In the genomic region with DNA sequence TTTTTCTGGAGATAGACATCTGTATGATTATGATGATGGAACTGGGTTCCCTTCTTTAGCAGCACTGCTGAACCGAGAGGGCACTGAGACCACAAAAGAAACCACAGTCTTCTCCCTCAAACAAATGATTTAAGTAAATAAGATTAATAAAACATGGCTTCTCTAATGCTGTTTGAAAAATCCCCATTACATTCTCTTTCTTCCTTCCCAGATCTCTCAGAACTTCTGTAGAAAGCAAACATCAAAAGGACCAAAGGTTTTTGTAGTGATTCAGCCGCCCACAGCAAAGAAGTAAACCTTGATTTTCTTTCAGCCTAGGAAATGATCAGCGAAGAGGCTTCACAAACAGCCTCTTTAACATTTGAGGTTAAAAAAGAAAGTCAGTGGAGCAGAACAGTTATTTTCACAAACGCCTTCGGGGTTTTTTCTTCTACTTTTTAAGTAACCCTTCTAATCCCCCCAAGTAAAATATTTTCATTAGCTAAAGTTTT, we compare ENCODE assay signal across 9 cellular contexts.
DNase-seq lines count a peak whose midpoint lies in the region; ATAC-seq and TF ChIP-seq lines count a peak whose summit lies in the region.
"Had no signal": no experiment of that assay in that cellular context is flagged by ENCODE, and none has a peak within 500 bp of the region (broad histone marks: within the 10 kb centered on the region; RNA-seq: fewer than 3 reads in every experiment).

No MANE protein-coding gene starts in this region.

- no peak overlapping the region for H3K4me3 ChIP-seq in GM23338
- H3K4me3 ChIP-seq in MG63 = peak overlapping the region; percentile 21
- peak overlapping the region; percentile 0 for H3K4me3 ChIP-seq in choroid plexus epithelial cell (ENCODE audit: low read depth, low read length)
- no peak overlapping the region for H3K4me3 ChIP-seq in HAP-1

- H3K27ac ChIP-seq in GM23338 (ENCODE audit: low read depth) = no peak overlapping the region
- H3K27ac ChIP-seq: neutrophil had no signal

- H3K36me3 ChIP-seq in GM23338 (ENCODE audit: insufficient read depth) (no peaks in the 10 kb centered on the region), MG63 (no peaks in the 10 kb centered on the region), HAP-1 (replicated peaks) (no peaks in the 10 kb centered on the region)
- H3K36me3 ChIP-seq: neutrophil had no signal

- peak overlapping the region; percentile 7; the same call in 1 of the 2 replicates for H3K4me2 ChIP-seq in GM23338

- no peaks in the 10 kb centered on the region for H3K79me2 ChIP-seq in GM23338 (replicated peaks; ENCODE audit: insufficient read depth)

- H3K27me3 Mint-ChIP-seq in GM23338 (ENCODE audit: insufficient read depth, low read depth, poor library complexity) = peaks cover 2% of the 10 kb centered on the region

- peaks cover 16% of the 10 kb centered on the region for H3K4me1 ChIP-seq in GM23338 (ENCODE audit: insufficient read depth)
- peaks cover 10% of the 10 kb centered on the region for H3K4me1 ChIP-seq in HAP-1

- peak overlapping the region; percentile 64 for H3K27ac Mint-ChIP-seq in GM23338

- H3K9me2 ChIP-seq in GM23338 (ENCODE audit: insufficient read depth) = 0 out of 2 replicates have a peak, but pooled peaks cover 6% of the 10 kb centered on the region

- intact Hi-C loops in sciatic nerve (cut with DNase I) = no loop called here

- no peak for TF ChIP-seq CTCF in GM23338 (conservative IDR thresholded peaks at IDR 0.05; ENCODE audit: low read depth in 2 of 2)
- no peak for TF ChIP-seq CTCF in choroid plexus epithelial cell (conservative IDR thresholded peaks at IDR 0.05; ENCODE audit: low read depth, low read length)

- peaks cover 16% of the 10 kb centered on the region for H3K4me1 Mint-ChIP-seq in GM23338

- H3K9me3 ChIP-seq in MG63 = no peaks in the 10 kb centered on the region; the same call in 1 of the 2 replicates
- H3K9me3 ChIP-seq in HAP-1 = no peaks in the 10 kb centered on the region
- H3K9me3 ChIP-seq: neutrophil had no signal

- H3K9me3 Mint-ChIP-seq in GM23338 = no peaks in the 10 kb centered on the region

- H3F3A ChIP-seq in GM23338 (replicated peaks; ENCODE audit: low read depth) = no peaks in the 10 kb centered on the region

- ATAC-seq in GM18511 (IDR thresholded peaks at IDR 0.05; ENCODE audit: unreplicated experiment) (peak; percentile 88), GM23338 (no peak), sciatic nerve (no peak)

- DNase-seq in GM23338 (ENCODE audit: low spot score) (peak; percentile 32), MG63 (no peak), choroid plexus epithelial cell (ENCODE audit: low read depth) (peak; percentile 42), HAP-1 (ENCODE audit: low spot score in 2 of 2) (no peak), sciatic nerve (ENCODE audit: low spot score) (no peak), ureter (ENCODE audit: low spot score) (no peak)
- peak in 2 of 3 experiments; percentile 0 to 10 for DNase-seq in stimulated activated CD4-positive, alpha-beta T cell treated with anti-CD3 and anti-CD28 coated beads, TNF-alpha, amount 100 ng/mL, for 4 hours (ENCODE audit: low read depth in 3 of 3)

- H3K4me3 Mint-ChIP-seq in GM23338 = no peak overlapping the region

- no peaks in the 10 kb centered on the region for H4K20me1 ChIP-seq in GM23338 (replicated peaks; ENCODE audit: insufficient read depth)

- no peaks in the 10 kb centered on the region for H3K36me3 Mint-ChIP-seq in GM23338 (ENCODE audit: low read depth)

- no peaks in the 10 kb centered on the region for H3K27me3 ChIP-seq in GM23338 (ENCODE audit: insufficient read depth)
- no peaks in the 10 kb centered on the region for H3K27me3 ChIP-seq in MG63
- H3K27me3 ChIP-seq in HAP-1 (ENCODE audit: low read depth) = peaks cover 4% of the 10 kb centered on the region; the same call in 1 of the 2 replicates
- H3K27me3 ChIP-seq: neutrophil had no signal

- in situ Hi-C loops in HAP-1 (cut with MboI; ENCODE audit: low sequenced_read_pairs) = loop anchor here (25.0 kb wide), 1 partner anchor 546 kb away; no protein-coding TSS in a partner anchor

- H2AFZ ChIP-seq in GM23338 = peak overlapping the region; percentile 4; the same call in 1 of the 2 replicates

TF ChIP-seq in GM23338, 12 proteins besides CTCF, POLR2A, EP300 and RAD21:
- TF ChIP-seq, protein P1, sequence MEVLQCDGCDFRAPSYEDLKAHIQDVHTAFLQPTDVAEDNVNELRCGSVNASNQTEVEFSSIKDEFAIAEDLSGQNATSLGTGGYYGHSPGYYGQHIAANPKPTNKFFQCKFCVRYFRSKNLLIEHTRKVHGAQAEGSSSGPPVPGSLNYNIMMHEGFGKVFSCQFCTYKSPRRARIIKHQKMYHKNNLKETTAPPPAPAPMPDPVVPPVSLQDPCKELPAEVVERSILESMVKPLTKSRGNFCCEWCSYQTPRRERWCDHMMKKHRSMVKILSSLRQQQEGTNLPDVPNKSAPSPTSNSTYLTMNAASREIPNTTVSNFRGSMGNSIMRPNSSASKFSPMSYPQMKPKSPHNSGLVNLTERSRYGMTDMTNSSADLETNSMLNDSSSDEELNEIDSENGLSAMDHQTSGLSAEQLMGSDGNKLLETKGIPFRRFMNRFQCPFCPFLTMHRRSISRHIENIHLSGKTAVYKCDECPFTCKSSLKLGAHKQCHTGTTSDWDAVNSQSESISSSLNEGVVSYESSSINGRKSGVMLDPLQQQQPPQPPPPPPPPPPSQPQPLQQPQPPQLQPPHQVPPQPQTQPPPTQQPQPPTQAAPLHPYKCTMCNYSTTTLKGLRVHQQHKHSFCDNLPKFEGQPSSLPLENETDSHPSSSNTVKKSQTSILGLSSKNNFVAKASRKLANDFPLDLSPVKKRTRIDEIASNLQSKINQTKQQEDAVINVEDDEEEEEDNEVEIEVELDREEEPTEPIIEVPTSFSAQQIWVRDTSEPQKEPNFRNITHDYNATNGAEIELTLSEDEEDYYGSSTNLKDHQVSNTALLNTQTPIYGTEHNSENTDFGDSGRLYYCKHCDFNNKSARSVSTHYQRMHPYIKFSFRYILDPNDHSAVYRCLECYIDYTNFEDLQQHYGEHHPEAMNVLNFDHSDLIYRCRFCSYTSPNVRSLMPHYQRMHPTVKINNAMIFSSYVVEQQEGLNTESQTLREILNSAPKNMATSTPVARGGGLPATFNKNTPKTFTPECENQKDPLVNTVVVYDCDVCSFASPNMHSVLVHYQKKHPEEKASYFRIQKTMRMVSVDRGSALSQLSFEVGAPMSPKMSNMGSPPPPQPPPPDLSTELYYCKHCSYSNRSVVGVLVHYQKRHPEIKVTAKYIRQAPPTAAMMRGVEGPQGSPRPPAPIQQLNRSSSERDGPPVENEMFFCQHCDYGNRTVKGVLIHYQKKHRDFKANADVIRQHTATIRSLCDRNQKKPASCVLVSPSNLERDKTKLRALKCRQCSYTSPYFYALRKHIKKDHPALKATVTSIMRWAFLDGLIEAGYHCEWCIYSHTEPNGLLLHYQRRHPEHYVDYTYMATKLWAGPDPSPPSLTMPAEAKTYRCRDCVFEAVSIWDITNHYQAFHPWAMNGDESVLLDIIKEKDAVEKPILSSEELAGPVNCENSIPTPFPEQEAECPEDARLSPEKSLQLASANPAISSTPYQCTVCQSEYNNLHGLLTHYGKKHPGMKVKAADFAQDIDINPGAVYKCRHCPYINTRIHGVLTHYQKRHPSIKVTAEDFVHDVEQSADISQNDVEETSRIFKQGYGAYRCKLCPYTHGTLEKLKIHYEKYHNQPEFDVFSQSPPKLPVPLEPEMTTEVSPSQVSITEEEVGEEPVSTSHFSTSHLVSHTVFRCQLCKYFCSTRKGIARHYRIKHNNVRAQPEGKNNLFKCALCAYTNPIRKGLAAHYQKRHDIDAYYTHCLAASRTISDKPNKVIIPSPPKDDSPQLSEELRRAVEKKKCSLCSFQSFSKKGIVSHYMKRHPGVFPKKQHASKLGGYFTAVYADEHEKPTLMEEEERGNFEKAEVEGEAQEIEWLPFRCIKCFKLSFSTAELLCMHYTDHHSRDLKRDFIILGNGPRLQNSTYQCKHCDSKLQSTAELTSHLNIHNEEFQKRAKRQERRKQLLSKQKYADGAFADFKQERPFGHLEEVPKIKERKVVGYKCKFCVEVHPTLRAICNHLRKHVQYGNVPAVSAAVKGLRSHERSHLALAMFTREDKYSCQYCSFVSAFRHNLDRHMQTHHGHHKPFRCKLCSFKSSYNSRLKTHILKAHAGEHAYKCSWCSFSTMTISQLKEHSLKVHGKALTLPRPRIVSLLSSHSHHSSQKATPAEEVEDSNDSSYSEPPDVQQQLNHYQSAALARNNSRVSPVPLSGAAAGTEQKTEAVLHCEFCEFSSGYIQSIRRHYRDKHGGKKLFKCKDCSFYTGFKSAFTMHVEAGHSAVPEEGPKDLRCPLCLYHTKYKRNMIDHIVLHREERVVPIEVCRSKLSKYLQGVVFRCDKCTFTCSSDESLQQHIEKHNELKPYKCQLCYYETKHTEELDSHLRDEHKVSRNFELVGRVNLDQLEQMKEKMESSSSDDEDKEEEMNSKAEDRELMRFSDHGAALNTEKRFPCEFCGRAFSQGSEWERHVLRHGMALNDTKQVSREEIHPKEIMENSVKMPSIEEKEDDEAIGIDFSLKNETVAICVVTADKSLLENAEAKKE (CRISPR knock-in tag; IDR thresholded peaks at IDR 0.05) = no peak
TF ChIP-seq in GM23338: peak in this region for 0.

Comparison
In these comparisons a context has a peak if more than half of its experiments do, and no peak if none do; other contexts are left out.
1. DNase-seq: peak in GM23338 (single experiment), choroid plexus epithelial cell (single experiment) and stimulated activated CD4-positive, alpha-beta T cell treated with anti-CD3 and anti-CD28 coated beads, TNF-alpha, amount 100 ng/mL, for 4 hours (2 of 3); none in MG63 (single experiment), HAP-1 (0 of 2), sciatic nerve (single experiment) and ureter (single experiment).
2. H3K4me3 ChIP-seq: peak in MG63 (single experiment) and choroid plexus epithelial cell (single experiment); none in GM23338 (single experiment) and HAP-1 (single experiment).